19 cellular contexts compared by ENCODE assay signal in genomic region chr9:92679413-92680165, GRCh38. TPM values are rescaled to one million over a fixed set of nuclear protein-coding genes. Genes with fewer than 3 reads are reported as not detected.
DNase-seq lines count a peak whose midpoint lies in the region; ATAC-seq, FAIRE-seq and TF ChIP-seq lines count a peak whose summit lies in the region.
"Had no signal": no experiment of that assay in that cellular context is flagged by ENCODE, and none has a peak within 500 bp of the region (broad histone marks: within the 10 kb centered on the region; RNA-seq: fewer than 3 reads in every experiment).

No MANE protein-coding gene starts in this region.

- H3K79me1 ChIP-seq in IMR-90 (ENCODE audit: low read depth in 1 of 2, low read length in 2 of 2): no peaks in the 10 kb centered on the region

- H2AFZ ChIP-seq in IMR-90 (replicated peaks; ENCODE audit: low read length, poor library complexity) (peak overlapping the region; percentile 58), HepG2 (ENCODE audit: low read length) (no peak overlapping the region)

- H2BK20ac ChIP-seq in IMR-90 (ENCODE audit: low read depth, low read length): no peak overlapping the region

- TF ChIP-seq CTCF in IMR-90 (conservative IDR thresholded peaks at IDR 0.05; ENCODE audit: low read depth, low read length) (no peak), HepG2 (CRISPR knock-in tag; IDR thresholded peaks at IDR 0.05) (no peak)

- H3K9ac ChIP-seq in BLaER1 (no peak overlapping the region), IMR-90 (ENCODE audit: low read depth, low read length) (no peak overlapping the region), HepG2 (ENCODE audit: insufficient read depth, low read depth, low read length) (no peak overlapping the region)
- H3K9ac ChIP-seq: KMS-11 had no signal

- DNase-seq in IMR-90 (no peak), epithelial cell of prostate (ENCODE audit: low read depth, low spot score) (no peak), HepG2 (ENCODE audit: low spot score) (no peak), NOMO-1 treated with dmso at 0.1 percent for 144 hours (lab: John Stamatoyannopoulos, UW; ENCODE audit: unreplicated experiment) (no peak), midbrain (lab: John Stamatoyannopoulos, UW) (no peak), NCI-H748 treated with DMSO at 0.1 percent for 48 hours (lab: John Stamatoyannopoulos, UW) (no peak), cardiac septum (ENCODE audit: low spot score) (no peak)
- DNase-seq: DMS153, NCI-H1092 treated with DMSO at 0.1 percent for 48 hours, NCI-H1694, NCI-H2107, NCI-H226, NCI-H69 had no signal

- H3K23ac ChIP-seq in IMR-90 (ENCODE audit: low read depth, low read length): no peak overlapping the region

- no TSS peak for BruUV-seq in IMR-90 (replicated peaks; lab: Mats Ljungman, UMichigan)
- BruUV-seq in HepG2 (replicated peaks; lab: Mats Ljungman, UMichigan): no TSS peak

- no peak overlapping the region for H3K18ac ChIP-seq in IMR-90 (ENCODE audit: low read depth, low read length)

- POLR2A ChIA-PET in IMR-90 (lab: Charles Lee; ENCODE audit: unreplicated experiment): no interaction called here
- POLR2A ChIA-PET in HepG2 (lab: Yijun Ruan, JAX): interaction anchor here (2.2 kb wide), 1 partner anchor 9 kb away, joined by 9 read pairs; no protein-coding TSS in a partner anchor

- no peak for ATAC-seq in IMR-90 (ENCODE audit: low read depth)
- peak; percentile 52 for ATAC-seq in HepG2
- ATAC-seq: GM12878, Right ventricle myocardium inferior had no signal

- H3K4ac ChIP-seq in IMR-90 (ENCODE audit: low read depth, low read length): no peak overlapping the region

- in situ Hi-C loops in IMR-90 (cut with MboI; ENCODE audit: low sequenced_read_pairs) (no loop called here), HepG2 (cut with HindIII; ENCODE audit: extremely low pct_ligation_motif_present, low pct_unique_long_range_greater_than_20kb) (no loop called here)

- WGBS in IMR-90 (ENCODE audit: extremely low coverage in 2 of 2, insufficient read length in 1 of 2), 2 experiments: 89% methylated on average over 8 of the region's 14 CpGs; no CpG with 5 or more reads in 1 of the 2 experiments
- 49% methylated on average over 12 of the region's 14 CpGs for WGBS in HepG2 (ENCODE audit: low lambda C conversion rate)

- H2BK120ac ChIP-seq in IMR-90 (ENCODE audit: low read depth, low read length): no peak overlapping the region

- TF ChIP-seq RAD21 in IMR-90 (IDR thresholded peaks at IDR 0.05; ENCODE audit: low read length) (no peak), HepG2 (CRISPR knock-in tag; IDR thresholded peaks at IDR 0.05) (no peak)

- TF ChIP-seq EP300 in HepG2 (IDR thresholded peaks at IDR 0.05; ENCODE audit: low read depth in 2 of 2, low read length in 2 of 2) (no peak), HepG2 (CRISPR knock-in tag; IDR thresholded peaks at IDR 0.05; ENCODE audit: borderline replicate concordance) (no peak)

- H2BK5ac ChIP-seq in IMR-90 (ENCODE audit: low read depth, low read length, poor library complexity, severe bottlenecking): no peak overlapping the region

- H3K36me3 ChIP-seq in BLaER1 (no peaks in the 10 kb centered on the region; the same call in 1 of the 2 replicates), IMR-90 (ENCODE audit: control insufficient read depth, insufficient read depth, low read length) (no peaks in the 10 kb centered on the region), HepG2 (replicated peaks in 1 of 2; ENCODE audit: control insufficient read depth in 1 of 2, insufficient read depth in 2 of 2, low read length in 2 of 2) (no peaks in the 10 kb centered on the region)
- H3K36me3 ChIP-seq: MG63 had no signal

- peaks cover 3% of the 10 kb centered on the region; the same call in 1 of the 2 replicates for H3K9me1 ChIP-seq in IMR-90 (ENCODE audit: insufficient read depth, low read length)

- H4K5ac ChIP-seq in IMR-90 (ENCODE audit: low read depth, low read length): no peak overlapping the region

- no peak overlapping the region for H4K8ac ChIP-seq in IMR-90 (ENCODE audit: low read depth in 2 of 2, low read length in 2 of 2)

- H3K4me1 ChIP-seq in BLaER1 (peaks cover 23% of the 10 kb centered on the region), IMR-90 (ENCODE audit: control insufficient read depth, insufficient read depth, low read length) (peaks cover 2% of the 10 kb centered on the region; the same call in 1 of the 2 replicates), HepG2 (ENCODE audit: insufficient read depth, low read length) (peaks cover 5% of the 10 kb centered on the region; the same call in 1 of the 2 replicates)

- TF ChIP-seq POLR2A in IMR-90 (IDR thresholded peaks at IDR 0.05; ENCODE audit: low read depth, low read length) (no peak), HepG2 (IDR thresholded peaks at IDR 0.05; ENCODE audit: insufficient read depth in 1 of 2, low read depth in 2 of 2, low read length in 2 of 2) (no peak)

- H3K79me2 ChIP-seq in HepG2 (ENCODE audit: insufficient read depth, low read length): no peaks in the 10 kb centered on the region

- CTCF ChIA-PET in IMR-90 (lab: Yijun Ruan, JAX): no interaction called here
- CTCF ChIA-PET in HepG2 (lab: Yijun Ruan, JAX; ENCODE audit: low intra/inter-chr PET ratio, low total read pairs): no interaction called here

- H3K27me3 ChIP-seq in BLaER1: no peaks in the 10 kb centered on the region
- no peaks in the 10 kb centered on the region for H3K27me3 ChIP-seq in IMR-90 (ENCODE audit: control insufficient read depth, insufficient read depth, low read length)
- peaks cover 3 to 7% of the 10 kb centered on the region in 2 experiments; a peak in 2 of 5 replicates for H3K27me3 ChIP-seq in HepG2 (ENCODE audit: control insufficient read depth in 1 of 2, insufficient read depth in 2 of 2, low read length in 2 of 2)
- H3K27me3 ChIP-seq: MG63 had no signal

- no peak overlapping the region for H3K4me2 ChIP-seq in BLaER1
- H3K4me2 ChIP-seq in IMR-90 (ENCODE audit: low read depth, low read length): no peak overlapping the region
- peak overlapping the region; percentile 35; the same call in 1 of the 2 replicates for H3K4me2 ChIP-seq in HepG2 (ENCODE audit: low read depth, low read length)
- H3K4me2 ChIP-seq: KMS-11 had no signal

- H3K4me3 ChIP-seq in BLaER1 (no peak overlapping the region), IMR-90 (ENCODE audit: insufficient read depth, low read depth, low read length) (no peak overlapping the region), HepG2 (replicated peaks in 1 of 3; ENCODE audit: insufficient read depth in 1 of 3, low read depth in 2 of 3, low read length in 3 of 3) (no peak overlapping the region)
- H3K4me3 ChIP-seq: GM12878, MG63 had no signal

- H4K20me1 ChIP-seq in BLaER1: no peaks in the 10 kb centered on the region
- no peaks in the 10 kb centered on the region for H4K20me1 ChIP-seq in IMR-90 (ENCODE audit: insufficient read depth, low read length)
- no peaks in the 10 kb centered on the region for H4K20me1 ChIP-seq in HepG2 (ENCODE audit: insufficient read depth, low read length)

- no peak overlapping the region for H3K56ac ChIP-seq in IMR-90 (ENCODE audit: extremely low read depth, insufficient read depth, low read length)

- no peak overlapping the region for H3K14ac ChIP-seq in IMR-90 (replicated peaks; ENCODE audit: low read depth, low read length)

- dilution Hi-C loops in IMR-90 (cut with HindIII; ENCODE audit: low sequenced_read_pairs, unreplicated experiment): no loop called here

- H4K91ac ChIP-seq in IMR-90 (ENCODE audit: insufficient read depth, low read depth, low read length): no peak overlapping the region

- H2AK9ac ChIP-seq in IMR-90 (replicated peaks; ENCODE audit: low read depth, low read length, poor library complexity): no peak overlapping the region

- no peak overlapping the region for H2AK5ac ChIP-seq in IMR-90 (ENCODE audit: low read depth, low read length)

- H2BK15ac ChIP-seq in IMR-90 (ENCODE audit: low read depth, low read length): no peak overlapping the region

- no peaks in the 10 kb centered on the region for H3K9me3 ChIP-seq in BLaER1
- H3K9me3 ChIP-seq in IMR-90 (ENCODE audit: control insufficient read depth, insufficient read depth, low read length): no peaks in the 10 kb centered on the region
- H3K9me3 ChIP-seq in HepG2 (ENCODE audit: low read length): no peaks in the 10 kb centered on the region
- H3K9me3 ChIP-seq: MG63 had no signal

- 0 out of 2 replicates have a peak overlapping the region, but pooled peaks have one; percentile 38 for H3K27ac ChIP-seq in BLaER1
- no peak overlapping the region for H3K27ac ChIP-seq in IMR-90 (ENCODE audit: insufficient read depth, low read length)
- H3K27ac ChIP-seq in epithelial cell of prostate: peak overlapping the region; percentile 99
- H3K27ac ChIP-seq in HepG2 (ENCODE audit: extremely low read length, insufficient read depth, low read length): no peak overlapping the region
- H3K27ac ChIP-seq: C4-2B, KMS-11 had no signal

- FAIRE-seq in HepG2 (lab: Jason Lieb, UNC): no peak
- FAIRE-seq: GM12878 had no signal

- intact Hi-C loops in IMR-90 (cut with micrococcal nuclease) (no loop called here), HepG2 (cut with micrococcal nuclease; ENCODE audit: unreplicated experiment) (no loop called here), cardiac septum (cut with DNase I) (no loop called here)

RNA-seq across cellular contexts. Expression of gene IPPK, which starts 9.7 kb away (rescaled TPM):
- 25.1 and 27.5 TPM in 2 replicates for total RNA-seq in IMR-90 (2012; rRNA removed)
- 25.3 and 26.8 TPM in 2 replicates for polyA plus RNA-seq in IMR-90 (2012; rRNA removed)
- polyA plus RNA-seq in IMR-90 (2012; cell fraction: cytosol; rRNA removed): 12.5 and 13.1 TPM in 2 replicates
- 40.6 and 52.6 TPM in 2 replicates for polyA plus RNA-seq in IMR-90 (2012; cell fraction: nucleus; rRNA removed; ENCODE audit: low replicate concordance)
- 14.1 and 15.1 TPM in 2 replicates for total RNA-seq in HepG2 (2016; rRNA removed; fragmentation: Illumina TruSeq; extraction: Trizol)
- total RNA-seq in HepG2 (2016; cell fraction: cytosol; rRNA removed; fragmentation: Illumina TruSeq; extraction: Trizol; ENCODE audit: low read depth): 0.91 and 1.3 TPM in 2 replicates
- total RNA-seq in HepG2 (2016; cell fraction: insoluble cytoplasmic fraction; rRNA removed; fragmentation: Illumina TruSeq; extraction: Trizol): 12.9 and 15.9 TPM in 2 replicates
- total RNA-seq in HepG2 (2016; cell fraction: membrane; rRNA removed; fragmentation: Illumina TruSeq; extraction: Trizol): 4.6 and 5.0 TPM in 2 replicates
- 6.5 and 8.3 TPM in 2 replicates for total RNA-seq in HepG2 (2016; cell fraction: nucleus; rRNA removed; fragmentation: Illumina TruSeq; extraction: Trizol)
- polyA plus RNA-seq in HepG2 (2011; rRNA removed): 9.9 and 11.2 TPM in 2 replicates
- 10.8 and 11.0 TPM in 2 replicates for polyA plus RNA-seq in HepG2 (2011; cell fraction: cytosol; rRNA removed)
- 17.2 and 18.8 TPM in 2 replicates for polyA plus RNA-seq in HepG2 (2011; cell fraction: nucleus; rRNA removed)
- 5.3 and 5.7 TPM in 2 replicates for polyA plus RNA-seq in HepG2 (2012)
- polyA plus RNA-seq in HepG2 (2016; cell fraction: cytosol; fragmentation: Illumina TruSeq; extraction: Trizol; ENCODE audit: low read depth): 0.66 and 1.2 TPM in 2 replicates
- polyA plus RNA-seq in HepG2 (2016; cell fraction: insoluble cytoplasmic fraction; fragmentation: Illumina TruSeq; extraction: Trizol; ENCODE audit: low read depth): 16.3 and 16.9 TPM in 2 replicates
- 2.2 and 3.4 TPM in 2 replicates for polyA plus RNA-seq in HepG2 (2016; cell fraction: membrane; fragmentation: Illumina TruSeq; extraction: Trizol; ENCODE audit: low read depth)
- 12.6 and 15.6 TPM in 2 replicates for polyA plus RNA-seq in HepG2 (2016; cell fraction: nucleus; fragmentation: Illumina TruSeq; extraction: Trizol; ENCODE audit: insufficient read depth, low read depth)
- polyA minus RNA-seq in HepG2 (2011; rRNA and poly(A)+ RNA removed; ENCODE audit: low replicate concordance): 61.7 and 67.2 TPM in 2 replicates
- polyA minus RNA-seq in HepG2 (2011; cell fraction: cytosol; rRNA and poly(A)+ RNA removed): 6.2 and 7.6 TPM in 2 replicates
- 9.8 and 10.4 TPM in 2 replicates for polyA minus RNA-seq in HepG2 (2011; cell fraction: nucleus; rRNA and poly(A)+ RNA removed)
- total RNA-seq in cardiac septum: 13.1 TPM

Comparison
In these comparisons a context has a peak if more than half of its experiments do, and no peak if none do; other contexts are left out.
1. H3K27ac ChIP-seq: peak in BLaER1 (single experiment) and epithelial cell of prostate (single experiment); none in IMR-90 (single experiment) and HepG2 (single experiment).